Comparison of ENCODE assay signal across 32 cellular contexts in genomic region chrX:127129510-127129909, GRCh38.
"Had no signal": no experiment of that assay in that cellular context is flagged by ENCODE, and none has a peak within 500 bp of the region (broad histone marks: within the 10 kb centered on the region; RNA-seq: fewer than 3 reads in every experiment).

No MANE protein-coding gene starts in this region.

- DNase-seq: activated B cell treated with CpG ODN at 0.5 μM for 24 hours; activated CD4-positive, alpha-beta memory T cell treated with anti-CD3 and anti-CD28 coated beads for 36 hours; activated CD4-positive, alpha-beta T cell treated with anti-CD3 and anti-CD28 coated beads for 4 hours; activated CD4-positive, alpha-beta T cell treated with anti-CD3 and anti-CD28 coated beads, Interleukin-2, amount 50 U/mL, for 1 hour; activated CD4-positive, CD25-positive, alpha-beta regulatory T cell treated with anti-CD3 and anti-CD28 coated beads, Interleukin-2, amount 50 U/mL, for 72 hours; activated CD8-positive, alpha-beta memory T cell treated with anti-CD3 and anti-CD28 coated beads, Interleukin-2, amount 10 ng/mL, durations not matched to agents 7 days and 5 days; activated CD8-positive, alpha-beta memory T cell treated with anti-CD3 and anti-CD28 coated beads, Interleukin-2, amount 50 U/mL, for 48 hours; activated effector memory CD4-positive, alpha-beta T cell treated with Interleukin-2 at 50 U/mL for 16 hours; activated naive CD4-positive, alpha-beta T cell treated with anti-CD3 and anti-CD28 coated beads, Interleukin-2, amount 10 ng/mL, durations not matched to agents 7 days and 5 days; activated naive CD8-positive, alpha-beta T cell treated with anti-CD3 and anti-CD28 coated beads, Interleukin-2, amount 50 U/mL, for 24 hours; activated T-cell treated with anti-CD3 and anti-CD28 coated beads, Interleukin-2, amount 50 U/mL, for 48 hours; anterior cingulate cortex; central memory CD4-positive, alpha-beta T cell; NCI-H1105 treated with DMSO at 0.1 percent for 48 hours; NCI-H1436; NCI-H1694; NCI-H1930; NCI-H2081 treated with DMSO at 0.1 percent for 48 hours; NCI-H226; NCI-H524 treated with DMSO at 0.1 percent for 48 hours; NK-92 treated with Interleukin-12 subunit alpha and Interleukin-12 subunit beta, amount 100 ng/mL, for 24 hours; PC-9; SIG-M5; T-cell; T-helper 2 cell; T-helper 9 cell had no signal

- H3K4me2 ChIP-seq: KMS-11, PC-9 had no signal

- H3K4me3 ChIP-seq: PC-9 had no signal

- H3K9ac ChIP-seq: KMS-11 had no signal

- FAIRE-seq: RCC 7860 had no signal

- H2AFZ ChIP-seq: PC-9 had no signal

- ATAC-seq: activated CD8-positive, alpha-beta memory T cell treated with anti-CD3 and anti-CD28 coated beads, Interleukin-2, amount 10 ng/mL, durations not matched to agents 7 days and 5 days; activated naive CD8-positive, alpha-beta T cell treated with anti-CD3 and anti-CD28 coated beads, Interleukin-2, amount 50 U/mL, for 24 hours; Right ventricle myocardium inferior; SK-N-SH treated with all-trans-retinoic acid at 6 μM for 48 hours; T-cell had no signal

- H3K27ac ChIP-seq: KMS-11, PC-9, RWPE1, VCaP had no signal
